Comparison of ENCODE assay signal across 9 cellular contexts in the genomic region with DNA sequence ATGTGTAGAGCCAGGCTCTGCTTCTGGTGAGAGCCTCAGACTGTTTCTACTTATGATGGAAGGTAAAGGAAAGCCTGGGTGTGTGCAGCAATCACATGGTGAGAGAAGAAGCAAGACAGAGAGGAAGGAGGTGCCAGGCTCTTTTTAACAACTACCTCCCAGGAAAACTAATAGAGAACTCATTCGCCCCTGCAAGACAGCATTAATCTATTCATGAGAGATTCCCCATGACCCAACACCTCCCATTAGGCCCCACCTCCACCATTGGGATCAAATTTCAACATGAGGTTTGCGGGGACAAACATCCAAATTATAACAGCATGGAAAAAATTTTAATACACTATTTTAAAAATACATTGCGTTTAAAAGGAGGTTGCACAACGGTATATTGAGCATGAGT. TPM values are rescaled to one million over a fixed set of nuclear protein-coding genes. Genes with fewer than 3 reads are reported as not detected.
"Had no signal": no experiment of that assay in that cellular context is flagged by ENCODE, and none has a peak within 500 bp of the region (broad histone marks: within the 10 kb centered on the region; RNA-seq: fewer than 3 reads in every experiment).

No MANE protein-coding gene starts in this region.

- H3K4me3 ChIP-seq: GM12878 had no signal

- DNase-seq: GDM1, GF-D8 had no signal

- ATAC-seq: GM12878 had no signal

- FAIRE-seq: G401.6, GM12878, GM12891, GM12892, GM18507, GM19239 had no signal

RNA-seq across cellular contexts. Expression of a gene that starts 24.7 kb away (rescaled TPM):
- total RNA-seq: G401 had no signal
